8 cellular contexts compared by ENCODE assay signal in the genomic region with DNA sequence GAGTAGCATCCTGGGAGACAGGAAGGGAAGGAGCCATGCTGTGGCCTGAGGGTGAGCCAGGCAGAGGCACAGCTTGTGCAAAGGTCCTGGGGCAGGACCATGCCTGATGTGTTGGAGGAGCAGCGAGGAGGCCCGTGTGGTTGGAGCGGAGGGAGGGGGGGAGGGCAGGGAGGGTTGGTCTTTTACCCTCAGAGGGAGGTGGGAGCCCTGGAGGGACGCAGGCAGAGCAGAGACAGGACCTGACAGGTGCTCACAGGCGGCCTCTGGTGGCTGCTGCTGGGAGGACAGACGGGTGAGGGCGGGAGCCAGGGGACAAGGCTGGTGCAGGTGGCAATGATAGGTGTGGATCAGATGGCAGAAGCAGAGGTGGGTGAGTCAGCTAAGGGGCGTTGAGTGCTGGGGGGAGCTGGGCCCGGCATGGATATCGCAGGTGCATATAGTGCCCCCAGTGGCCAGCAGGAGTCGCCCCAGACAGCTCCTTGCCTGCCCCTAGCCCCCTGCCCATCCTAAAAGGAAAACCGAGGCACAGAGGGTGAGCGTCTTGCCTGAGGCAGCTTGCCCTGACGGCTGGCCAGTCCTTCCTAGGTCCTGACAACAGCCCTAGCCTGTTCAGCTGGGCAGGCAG. TPM values are rescaled to one million over a fixed set of nuclear protein-coding genes. Genes with fewer than 3 reads are reported as not detected.
DNase-seq lines count a peak whose midpoint lies in the region; ATAC-seq and TF ChIP-seq lines count a peak whose summit lies in the region.

No MANE protein-coding gene starts in this region.

- no peak overlapping the region for H3K9ac ChIP-seq in OCI-LY1 (ENCODE audit: low read length)

- TF ChIP-seq CTCF in OCI-LY1 (IDR thresholded peaks at IDR 0.05; ENCODE audit: low read length) (peak; percentile 79), fibroblast of the aortic adventitia (IDR thresholded peaks at IDR 0.05; ENCODE audit: insufficient read depth, low read length) (peak; percentile 66), progenitor cell of endocrine pancreas (IDR thresholded peaks at IDR 0.05; ENCODE audit: unreplicated experiment) (peak; percentile 76)

- ATAC-seq in HG03159 (IDR thresholded peaks at IDR 0.05; ENCODE audit: unreplicated experiment) (no peak), GM19351 (IDR thresholded peaks at IDR 0.05; ENCODE audit: unreplicated experiment) (no peak)

- no peaks in the 10 kb centered on the region; the same call in 1 of the 2 replicates for H3K27me3 ChIP-seq in OCI-LY1 (ENCODE audit: insufficient read depth, low read length)

- no peaks in the 10 kb centered on the region for H3K27me3 Mint-ChIP-seq in progenitor cell of endocrine pancreas

- DNase-seq in NCI-H2227 (lab: John Stamatoyannopoulos, UW; ENCODE audit: unreplicated experiment) (peak; percentile 4), NCI-H2227 treated with DMSO at 0.1 percent for 48 hours (lab: John Stamatoyannopoulos, UW) (no peak), activated T-cell treated with anti-CD3 and anti-CD28 coated beads for 4 hours (peak; percentile 78), fibroblast of the aortic adventitia (ENCODE audit: low read depth) (peak; percentile 24), progenitor cell of endocrine pancreas (ENCODE audit: low spot score, unreplicated experiment) (peak; percentile 57)

- H3F3A ChIP-seq in OCI-LY1 (ENCODE audit: insufficient read depth, low read length), result no peaks in the 10 kb centered on the region

- peaks cover 1% of the 10 kb centered on the region for H3K36me3 Mint-ChIP-seq in progenitor cell of endocrine pancreas (ENCODE audit: insufficient read depth)

- H3K4me3 Mint-ChIP-seq in progenitor cell of endocrine pancreas (ENCODE audit: low read depth), result no peak overlapping the region

- H3K36me3 ChIP-seq in OCI-LY1 (ENCODE audit: insufficient read depth, low read length), result no peaks in the 10 kb centered on the region

- H3K4me3 ChIP-seq in OCI-LY1 (ENCODE audit: low read depth, low read length, poor library complexity, severe bottlenecking), result no peak overlapping the region
- no peak overlapping the region for H3K4me3 ChIP-seq in fibroblast of the aortic adventitia (ENCODE audit: low read depth, low read length)

- no peaks in the 10 kb centered on the region for H3K79me2 ChIP-seq in OCI-LY1 (ENCODE audit: insufficient read depth, low read length)

- H3K27ac Mint-ChIP-seq in progenitor cell of endocrine pancreas, result no peak overlapping the region

- no peaks in the 10 kb centered on the region for H4K20me1 ChIP-seq in OCI-LY1 (ENCODE audit: insufficient read depth, low read length)

- H3K4me1 ChIP-seq in OCI-LY1 (ENCODE audit: insufficient read depth, low read length, severe bottlenecking), result no peaks in the 10 kb centered on the region

- H3K4me1 Mint-ChIP-seq in progenitor cell of endocrine pancreas (ENCODE audit: low read depth), result no peaks in the 10 kb centered on the region

- H2AFZ ChIP-seq in OCI-LY1 (ENCODE audit: low read length), result no peak overlapping the region

- no peak overlapping the region for H3K27ac ChIP-seq in OCI-LY1 (ENCODE audit: low read depth, low read length, poor library complexity, severe bottlenecking)

- H3K9me3 ChIP-seq in OCI-LY1 (ENCODE audit: low read length), result no peaks in the 10 kb centered on the region

- H3K4me2 ChIP-seq in OCI-LY1 (ENCODE audit: low read length), result no peak overlapping the region

- H3K9me3 Mint-ChIP-seq in progenitor cell of endocrine pancreas (ENCODE audit: low read depth), result peaks cover 2% of the 10 kb centered on the region

- no peaks in the 10 kb centered on the region for H3K9me2 ChIP-seq in OCI-LY1 (ENCODE audit: low read depth, low read length)

RNA-seq across cellular contexts. Expression of a gene that starts 9.8 kb away (rescaled TPM):
- not detected in 2 replicates for total RNA-seq in fibroblast of the aortic adventitia (ENCODE audit: low replicate concordance)
- not detected in 2 replicates for total RNA-seq in progenitor cell of endocrine pancreas

RNA-seq across cellular contexts. Expression of a gene that starts 31.9 kb away (rescaled TPM):
- total RNA-seq in fibroblast of the aortic adventitia (ENCODE audit: low replicate concordance) (35.1 and 65.4 TPM in 2 replicates), progenitor cell of endocrine pancreas (37.9 and 39.5 TPM in 2 replicates)

RNA-seq across cellular contexts. Expression of a gene that starts 52.6 kb away (rescaled TPM):
- total RNA-seq in fibroblast of the aortic adventitia (ENCODE audit: low replicate concordance) (not detected in 2 replicates), progenitor cell of endocrine pancreas (not detected in 2 replicates)

RNA-seq across cellular contexts. Expression of a gene that starts 59.7 kb away (rescaled TPM):
- total RNA-seq in fibroblast of the aortic adventitia (ENCODE audit: low replicate concordance) (20.4 and 38.3 TPM in 2 replicates), progenitor cell of endocrine pancreas (54.6 and 57.7 TPM in 2 replicates)
